2 cellular contexts compared by ENCODE assay signal in the genomic region with DNA sequence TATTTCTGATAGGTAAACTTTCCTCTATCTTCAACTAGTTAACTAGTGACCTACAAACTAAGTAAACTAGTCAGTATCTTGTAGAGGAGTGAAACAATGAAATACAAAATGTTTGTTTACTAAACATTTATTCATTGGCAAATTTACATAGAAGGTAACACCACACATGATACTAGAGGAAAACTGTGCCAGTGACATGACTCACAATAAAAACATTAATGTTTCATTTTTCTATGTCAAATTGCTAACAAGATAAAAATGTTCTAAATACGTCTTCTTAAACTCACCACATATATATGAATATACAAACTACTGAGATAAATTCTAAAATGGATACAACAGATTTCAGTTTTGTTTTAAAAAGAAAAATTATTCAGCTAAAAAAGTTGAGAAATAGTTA.
TF ChIP-seq lines count a peak whose summit lies in the region.

No MANE protein-coding gene starts in this region.

TF ChIP-seq in SK-N-SH, 30 proteins besides CTCF, POLR2A, EP300 and RAD21:
- no peak for TF ChIP-seq FOXM1 (IDR thresholded peaks at IDR 0.05; ENCODE audit: low read depth)
- TF ChIP-seq, protein P1, sequence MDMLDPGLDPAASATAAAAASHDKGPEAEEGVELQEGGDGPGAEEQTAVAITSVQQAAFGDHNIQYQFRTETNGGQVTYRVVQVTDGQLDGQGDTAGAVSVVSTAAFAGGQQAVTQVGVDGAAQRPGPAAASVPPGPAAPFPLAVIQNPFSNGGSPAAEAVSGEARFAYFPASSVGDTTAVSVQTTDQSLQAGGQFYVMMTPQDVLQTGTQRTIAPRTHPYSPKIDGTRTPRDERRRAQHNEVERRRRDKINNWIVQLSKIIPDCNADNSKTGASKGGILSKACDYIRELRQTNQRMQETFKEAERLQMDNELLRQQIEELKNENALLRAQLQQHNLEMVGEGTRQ (IDR thresholded peaks at IDR 0.05; ENCODE audit: borderline replicate concordance, low read depth, low read length), result no peak
- TF ChIP-seq, protein P2, sequence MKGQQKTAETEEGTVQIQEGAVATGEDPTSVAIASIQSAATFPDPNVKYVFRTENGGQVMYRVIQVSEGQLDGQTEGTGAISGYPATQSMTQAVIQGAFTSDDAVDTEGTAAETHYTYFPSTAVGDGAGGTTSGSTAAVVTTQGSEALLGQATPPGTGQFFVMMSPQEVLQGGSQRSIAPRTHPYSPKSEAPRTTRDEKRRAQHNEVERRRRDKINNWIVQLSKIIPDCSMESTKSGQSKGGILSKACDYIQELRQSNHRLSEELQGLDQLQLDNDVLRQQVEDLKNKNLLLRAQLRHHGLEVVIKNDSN (IDR thresholded peaks at IDR 0.05; ENCODE audit: borderline replicate concordance, low read depth), result no peak
- TF ChIP-seq JUND (IDR thresholded peaks at IDR 0.05), result 0 out of 2 replicates have a peak, but pooled peaks have one; percentile 26
- no peak for TF ChIP-seq MXI1 (IDR thresholded peaks at IDR 0.05; ENCODE audit: low read depth, low read length)
- TF ChIP-seq SIN3A (IDR thresholded peaks at IDR 0.05; ENCODE audit: borderline replicate concordance, low read depth, low read length), result no peak
- TF ChIP-seq, protein P3, sequence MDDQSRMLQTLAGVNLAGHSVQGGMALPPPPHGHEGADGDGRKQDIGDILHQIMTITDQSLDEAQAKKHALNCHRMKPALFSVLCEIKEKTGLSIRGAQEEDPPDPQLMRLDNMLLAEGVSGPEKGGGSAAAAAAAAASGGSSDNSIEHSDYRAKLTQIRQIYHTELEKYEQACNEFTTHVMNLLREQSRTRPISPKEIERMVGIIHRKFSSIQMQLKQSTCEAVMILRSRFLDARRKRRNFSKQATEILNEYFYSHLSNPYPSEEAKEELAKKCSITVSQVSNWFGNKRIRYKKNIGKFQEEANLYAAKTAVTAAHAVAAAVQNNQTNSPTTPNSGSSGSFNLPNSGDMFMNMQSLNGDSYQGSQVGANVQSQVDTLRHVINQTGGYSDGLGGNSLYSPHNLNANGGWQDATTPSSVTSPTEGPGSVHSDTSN (IDR thresholded peaks at IDR 0.05), result peak; percentile 11; the same call in 1 of the 2 replicates
- TF ChIP-seq FOSL2 (IDR thresholded peaks at IDR 0.05; ENCODE audit: borderline replicate concordance, low read depth), result 0 out of 2 replicates have a peak, but pooled peaks have one; percentile 32
- TF ChIP-seq NFIC (IDR thresholded peaks at IDR 0.05; ENCODE audit: borderline replicate concordance), result peak; percentile 5; the same call in 1 of the 2 replicates
- TF ChIP-seq TCF12 (IDR thresholded peaks at IDR 0.05), result peak; percentile 23; the same call in 1 of the 2 replicates

TF ChIP-seq in endothelial cell of umbilical vein, 7 proteins besides CTCF, POLR2A, EP300 and RAD21:
- TF ChIP-seq, protein P4, sequence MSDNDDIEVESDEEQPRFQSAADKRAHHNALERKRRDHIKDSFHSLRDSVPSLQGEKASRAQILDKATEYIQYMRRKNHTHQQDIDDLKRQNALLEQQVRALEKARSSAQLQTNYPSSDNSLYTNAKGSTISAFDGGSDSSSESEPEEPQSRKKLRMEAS (IDR thresholded peaks at IDR 0.05; ENCODE audit: insufficient read depth, insufficient read length), result no peak
- TF ChIP-seq FOS (IDR thresholded peaks at IDR 0.05; ENCODE audit: borderline replicate concordance, insufficient read depth, low read length) (no peak), POLR2AphosphoS5 (IDR thresholded peaks at IDR 0.05; ENCODE audit: insufficient read depth, low read depth, low read length) (no peak), MYC (IDR thresholded peaks at IDR 0.05; ENCODE audit: low read depth, low read length) (no peak), EZH2 (IDR thresholded peaks at IDR 0.05; ENCODE audit: borderline replicate concordance, low read depth, low read length, severe bottlenecking) (no peak), GATA2 (IDR thresholded peaks at IDR 0.05; ENCODE audit: insufficient read depth, insufficient read length, low read depth, low read length) (no peak), JUN (IDR thresholded peaks at IDR 0.05; ENCODE audit: borderline replicate concordance, insufficient read depth, insufficient read length, low read depth) (peak; percentile 21)
TF ChIP-seq in endothelial cell of umbilical vein: peak in this region for 1.
